1 cellular context compared by ENCODE assay signal in the genomic region with DNA sequence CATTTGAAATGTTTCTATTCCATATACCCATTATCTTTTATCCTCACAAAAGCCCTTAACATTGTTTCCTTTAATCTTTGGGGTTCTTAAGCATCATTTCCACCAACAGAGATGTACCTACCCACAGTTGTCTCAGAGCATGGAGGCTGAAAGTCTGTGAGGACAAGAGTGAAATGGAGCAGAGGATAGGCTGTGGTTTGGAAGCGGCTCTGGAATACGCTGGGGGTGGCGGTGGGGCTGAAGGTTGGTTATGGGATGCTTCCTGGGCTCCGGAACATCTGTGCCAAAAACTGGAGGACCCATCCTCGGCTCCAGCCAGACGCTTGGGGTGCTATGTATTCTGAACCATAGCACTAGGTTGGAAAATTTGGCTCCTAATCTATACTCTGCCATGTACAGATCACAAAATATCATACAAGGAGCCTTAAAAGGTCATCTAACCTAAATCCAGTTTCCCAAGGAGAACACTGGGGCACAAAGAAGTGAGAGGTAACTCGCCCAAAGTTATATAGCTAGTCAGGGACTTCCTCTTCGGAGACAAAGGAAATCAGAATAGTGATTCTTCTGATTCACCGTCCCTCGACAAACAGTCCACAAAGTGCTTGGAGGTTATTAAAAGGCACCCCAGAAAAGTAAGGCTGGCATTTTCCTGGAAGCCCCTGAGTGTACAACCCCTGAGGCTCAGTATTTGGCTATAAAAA.
TF ChIP-seq lines count a peak whose summit lies in the region.

No MANE protein-coding gene starts in this region.

TF ChIP-seq in endothelial cell of umbilical vein, 7 proteins besides CTCF, POLR2A, EP300 and RAD21:
- TF ChIP-seq, protein P1, sequence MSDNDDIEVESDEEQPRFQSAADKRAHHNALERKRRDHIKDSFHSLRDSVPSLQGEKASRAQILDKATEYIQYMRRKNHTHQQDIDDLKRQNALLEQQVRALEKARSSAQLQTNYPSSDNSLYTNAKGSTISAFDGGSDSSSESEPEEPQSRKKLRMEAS (IDR thresholded peaks at IDR 0.05; ENCODE audit: insufficient read depth, insufficient read length): no peak
- TF ChIP-seq GATA2 (IDR thresholded peaks at IDR 0.05; ENCODE audit: insufficient read depth, insufficient read length, low read depth, low read length): no peak
- no peak for TF ChIP-seq POLR2AphosphoS5 (IDR thresholded peaks at IDR 0.05; ENCODE audit: insufficient read depth, low read depth, low read length)
- no peak for TF ChIP-seq FOS (IDR thresholded peaks at IDR 0.05; ENCODE audit: borderline replicate concordance, insufficient read depth, low read length)
